In the genomic region with DNA sequence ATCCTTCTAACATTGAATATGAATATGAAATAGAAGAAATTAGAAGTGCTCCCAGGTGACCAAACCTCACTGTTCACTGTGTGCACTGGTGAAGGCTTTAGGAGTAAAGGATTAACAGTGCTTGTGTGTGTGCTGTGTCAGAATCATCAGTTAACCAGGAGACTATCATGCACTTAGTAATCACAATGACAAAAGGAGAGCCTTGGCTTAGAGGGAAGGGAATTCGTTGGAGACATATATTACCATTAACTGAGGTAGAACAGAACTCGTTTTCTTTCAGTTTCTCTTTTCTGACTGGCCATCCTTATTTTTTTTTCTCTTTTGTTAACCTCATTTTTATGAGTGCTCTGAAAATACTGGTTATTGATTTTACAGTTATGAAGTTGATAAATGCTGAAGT, we compare ENCODE assay signal across 18 cellular contexts.
"Had no signal": no experiment of that assay in that cellular context is flagged by ENCODE, and none has a peak within 500 bp of the region (broad histone marks: within the 10 kb centered on the region; RNA-seq: fewer than 3 reads in every experiment).

No MANE protein-coding gene starts in this region.

- ATAC-seq: activated CD8-positive, alpha-beta T cell treated with anti-CD3 and anti-CD28 coated beads, Interleukin-2, amount 10 ng/mL, durations not matched to agents 7 days and 5 days; body of pancreas; heart right ventricle; lower lobe of right lung; mucosa of descending colon; right lobe of liver had no signal

- DNase-seq: activated CD4-positive, alpha-beta T cell treated with anti-CD3 and anti-CD28 coated beads for 1 hour; activated CD4-positive, alpha-beta T cell treated with anti-CD3 and anti-CD28 coated beads, Interleukin-2, amount 50 U/mL, for 1 hour; activated CD8-positive, alpha-beta T cell treated with anti-CD3 and anti-CD28 coated beads, Interleukin-2, amount 10 ng/mL, durations not matched to agents 7 days and 5 days; activated gamma-delta T cell treated with Interleukin-2 at 50 U/mL for 16 hours; anterior cingulate cortex; body of pancreas; heart right ventricle; kidney; lower lobe of right lung; mesendoderm; mucosa of descending colon; naive B cell; posterior cingulate gyrus; right lobe of liver; stimulated activated CD4-positive, alpha-beta T cell treated with anti-CD3 and anti-CD28 coated beads, Interleukin-1b, Interleukin-23, amount 100 ng/mL, for 48 hours; tibial artery; WERI-Rb-1 had no signal

- FAIRE-seq: kidney, TTC549 had no signal
